In the genomic region with DNA sequence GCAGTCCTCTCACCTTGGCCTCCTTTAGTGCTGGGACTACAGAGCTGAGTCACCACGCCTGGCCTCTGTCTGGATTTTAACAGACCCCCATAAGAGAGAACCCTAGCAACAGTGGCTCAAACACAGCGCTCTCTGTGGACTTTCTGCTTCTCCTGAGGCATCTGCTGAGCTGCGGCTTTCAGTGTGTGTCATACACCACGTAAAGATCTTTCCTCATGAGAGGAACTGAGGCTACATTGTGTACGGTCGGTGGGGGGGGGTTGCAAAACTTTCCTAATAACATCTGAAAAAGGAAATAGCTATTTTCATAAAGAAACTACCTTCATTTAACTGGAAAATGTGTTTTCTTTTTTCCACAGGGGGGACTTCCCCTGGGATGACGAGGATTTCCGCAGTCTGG, we compare ENCODE assay signal across 18 cellular contexts. TPM values are rescaled to one million over a fixed set of nuclear protein-coding genes. Genes with fewer than 3 reads are reported as not detected.
DNase-seq lines count a peak whose midpoint lies in the region; ATAC-seq, FAIRE-seq and TF ChIP-seq lines count a peak whose summit lies in the region.
"Had no signal": no experiment of that assay in that cellular context is flagged by ENCODE, and none has a peak within 500 bp of the region (broad histone marks: within the 10 kb centered on the region; RNA-seq: fewer than 3 reads in every experiment).

No MANE protein-coding gene starts in this region.

- WGBS in HepG2 (ENCODE audit: low lambda C conversion rate), result 98% methylated on average over 8 of the region's 8 CpGs

- H3K27me3 ChIP-seq in HepG2 (ENCODE audit: control insufficient read depth in 1 of 2, insufficient read depth in 2 of 2, low read length in 2 of 2), result no peaks in the 10 kb centered on the region
- H3K27me3 ChIP-seq: esophagus muscularis mucosa, neural progenitor cell, transverse colon had no signal

- peak overlapping the region; percentile 45 for H3K27ac Mint-ChIP-seq in progenitor cell of endocrine pancreas
- H3K27ac Mint-ChIP-seq: activated naive CD8-positive, alpha-beta T cell; neural progenitor cell had no signal

- ATAC-seq in GM21515 (IDR thresholded peaks at IDR 0.05; ENCODE audit: unreplicated experiment), result peak; percentile 63
- ATAC-seq in GM19324 (IDR thresholded peaks at IDR 0.05; ENCODE audit: low FRiP score, unreplicated experiment), result no peak
- ATAC-seq in HepG2, result no peak
- ATAC-seq: lower lobe of right lung had no signal

- H4K20me1 ChIP-seq in HepG2 (ENCODE audit: insufficient read depth, low read length), result no peaks in the 10 kb centered on the region

- TF ChIP-seq EP300 in HepG2 (IDR thresholded peaks at IDR 0.05; ENCODE audit: low read depth in 2 of 2, low read length in 2 of 2) (no peak), HepG2 (CRISPR knock-in tag; IDR thresholded peaks at IDR 0.05; ENCODE audit: borderline replicate concordance) (no peak)

- H3K4me2 ChIP-seq in HepG2 (ENCODE audit: low read depth, low read length), result no peak overlapping the region
- H3K4me2 ChIP-seq: neural progenitor cell had no signal

- H3K36me3 ChIP-seq in HepG2 (replicated peaks in 1 of 2; ENCODE audit: control insufficient read depth in 1 of 2, insufficient read depth in 2 of 2, low read length in 2 of 2), result peaks cover 64 to 79% of the 10 kb centered on the region in 2 experiments
- H3K36me3 ChIP-seq: neural progenitor cell had no signal

- no peaks in the 10 kb centered on the region for H3K9me3 ChIP-seq in HepG2 (ENCODE audit: low read length)
- H3K9me3 ChIP-seq: esophagus muscularis mucosa, lower lobe of right lung, transverse colon had no signal

- intact Hi-C loops in HepG2 (cut with micrococcal nuclease; ENCODE audit: unreplicated experiment), result no loop called here

- peak; percentile 27 for DNase-seq in SIG-M5 treated with dmso at 0.1 percent for 504 hours (lab: John Stamatoyannopoulos, UW; ENCODE audit: unreplicated experiment)
- DNase-seq in SIG-M5 (lab: John Stamatoyannopoulos, UW), result no peak
- DNase-seq in MV-4-11 (lab: John Stamatoyannopoulos, UW), result peak; percentile 84
- DNase-seq in progenitor cell of endocrine pancreas (ENCODE audit: low spot score, unreplicated experiment), result no peak
- DNase-seq in HCEC 1CT, result no peak
- no peak for DNase-seq in HepG2 (ENCODE audit: low spot score)
- DNase-seq: 8988T, Calu3, caudate nucleus, lower lobe of right lung, NCI-H2171, OCI-M1, transverse colon had no signal

- POLR2A ChIA-PET in HepG2 (lab: Yijun Ruan, JAX), result interaction anchor here (1.0 to 1.3 kb wide), 2 partner anchors 8 to 10 kb away, joined by 3 to 5 read pairs; no protein-coding TSS in a partner anchor

- H3K4me3 ChIP-seq in HepG2 (replicated peaks in 1 of 3; ENCODE audit: insufficient read depth in 1 of 3, low read depth in 2 of 3, low read length in 3 of 3), result no peak overlapping the region
- H3K4me3 ChIP-seq: esophagus muscularis mucosa, lower lobe of right lung, neural progenitor cell, transverse colon had no signal

- no peak for TF ChIP-seq CTCF in progenitor cell of endocrine pancreas (IDR thresholded peaks at IDR 0.05; ENCODE audit: unreplicated experiment)
- TF ChIP-seq CTCF in HepG2 (CRISPR knock-in tag; IDR thresholded peaks at IDR 0.05), result no peak

- H3K79me2 ChIP-seq in HepG2 (ENCODE audit: insufficient read depth, low read length), result peaks cover 17% of the 10 kb centered on the region

- no peaks in the 10 kb centered on the region for H3K9me3 Mint-ChIP-seq in progenitor cell of endocrine pancreas (ENCODE audit: low read depth)
- H3K9me3 Mint-ChIP-seq: neural progenitor cell had no signal

- no peak overlapping the region for H3K27ac ChIP-seq in HepG2 (ENCODE audit: extremely low read length, insufficient read depth, low read length)
- H3K27ac ChIP-seq: esophagus muscularis mucosa, lower lobe of right lung, neural progenitor cell, transverse colon had no signal

- H3K4me1 Mint-ChIP-seq in progenitor cell of endocrine pancreas (ENCODE audit: low read depth), result no peaks in the 10 kb centered on the region
- H3K4me1 Mint-ChIP-seq: neural progenitor cell had no signal

- H3K27me3 Mint-ChIP-seq in progenitor cell of endocrine pancreas, result no peaks in the 10 kb centered on the region
- H3K27me3 Mint-ChIP-seq: activated naive CD8-positive, alpha-beta T cell had no signal

- CTCF ChIA-PET in HepG2 (lab: Yijun Ruan, JAX; ENCODE audit: low intra/inter-chr PET ratio, low total read pairs), result no interaction called here

- no peak for FAIRE-seq in HepG2 (lab: Jason Lieb, UNC)

- no peak for TF ChIP-seq RAD21 in HepG2 (CRISPR knock-in tag; IDR thresholded peaks at IDR 0.05)

- BruUV-seq in HepG2 (replicated peaks; lab: Mats Ljungman, UMichigan), result no TSS peak

- no peak for TF ChIP-seq POLR2A in HepG2 (IDR thresholded peaks at IDR 0.05; ENCODE audit: insufficient read depth in 1 of 2, low read depth in 2 of 2, low read length in 2 of 2)

- no peak overlapping the region for H3K9ac ChIP-seq in HepG2 (ENCODE audit: insufficient read depth, low read depth, low read length)
- H3K9ac ChIP-seq: neural progenitor cell had no signal

- H2AFZ ChIP-seq in HepG2 (ENCODE audit: low read length), result no peak overlapping the region
- H2AFZ ChIP-seq: neural progenitor cell had no signal

- peaks cover 17% of the 10 kb centered on the region for H3K36me3 Mint-ChIP-seq in progenitor cell of endocrine pancreas (ENCODE audit: insufficient read depth)

- no peaks in the 10 kb centered on the region for H3K4me1 ChIP-seq in HepG2 (ENCODE audit: insufficient read depth, low read length)
- H3K4me1 ChIP-seq: esophagus muscularis mucosa, lower lobe of right lung, neural progenitor cell, transverse colon had no signal

- in situ Hi-C loops in HepG2 (cut with HindIII; ENCODE audit: extremely low pct_ligation_motif_present, low pct_unique_long_range_greater_than_20kb), result no loop called here

- H3K4me3 Mint-ChIP-seq in progenitor cell of endocrine pancreas (ENCODE audit: low read depth), result no peak overlapping the region
- H3K4me3 Mint-ChIP-seq: activated naive CD8-positive, alpha-beta T cell; neural progenitor cell had no signal

RNA-seq across cellular contexts. Expression of a gene that starts 32.9 kb away (rescaled TPM):
- total RNA-seq in progenitor cell of endocrine pancreas (67.9 and 72.1 TPM in 2 replicates), HepG2 (2016; rRNA removed; fragmentation: Illumina TruSeq; extraction: Trizol) (98.5 and 107 TPM in 2 replicates)
- total RNA-seq in HepG2 (2016; cell fraction: cytosol; rRNA removed; fragmentation: Illumina TruSeq; extraction: Trizol; ENCODE audit: low read depth), result 134 and 176 TPM in 2 replicates
- total RNA-seq in HepG2 (2016; cell fraction: insoluble cytoplasmic fraction; rRNA removed; fragmentation: Illumina TruSeq; extraction: Trizol), result 103 and 113 TPM in 2 replicates
- total RNA-seq in HepG2 (2016; cell fraction: membrane; rRNA removed; fragmentation: Illumina TruSeq; extraction: Trizol), result 127 and 160 TPM in 2 replicates
- total RNA-seq in HepG2 (2016; cell fraction: nucleus; rRNA removed; fragmentation: Illumina TruSeq; extraction: Trizol), result 48.8 and 61.5 TPM in 2 replicates
- 98.2 and 108 TPM in 2 replicates for polyA plus RNA-seq in HepG2 (2011; rRNA removed)
- polyA plus RNA-seq in HepG2 (2011; cell fraction: cytosol; rRNA removed), result 100 and 138 TPM in 2 replicates
- 490 and 545 TPM in 2 replicates for polyA plus RNA-seq in HepG2 (2011; cell fraction: nucleus; rRNA removed)
- polyA plus RNA-seq in HepG2 (2012), result 37.2 and 56.0 TPM in 2 replicates
- polyA plus RNA-seq in HepG2 (2016; cell fraction: cytosol; fragmentation: Illumina TruSeq; extraction: Trizol; ENCODE audit: low read depth), result 170 and 205 TPM in 2 replicates
- 116 and 132 TPM in 2 replicates for polyA plus RNA-seq in HepG2 (2016; cell fraction: insoluble cytoplasmic fraction; fragmentation: Illumina TruSeq; extraction: Trizol; ENCODE audit: low read depth)
- polyA plus RNA-seq in HepG2 (2016; cell fraction: membrane; fragmentation: Illumina TruSeq; extraction: Trizol; ENCODE audit: low read depth), result 126 and 153 TPM in 2 replicates
- polyA plus RNA-seq in HepG2 (2016; cell fraction: nucleus; fragmentation: Illumina TruSeq; extraction: Trizol; ENCODE audit: insufficient read depth, low read depth), result 123 and 136 TPM in 2 replicates
- polyA minus RNA-seq in HepG2 (2011; rRNA and poly(A)+ RNA removed; ENCODE audit: low replicate concordance), result 22.3 and 116 TPM in 2 replicates
- 31.8 and 36.4 TPM in 2 replicates for polyA minus RNA-seq in HepG2 (2011; cell fraction: cytosol; rRNA and poly(A)+ RNA removed)
- 46.0 and 51.1 TPM in 2 replicates for polyA minus RNA-seq in HepG2 (2011; cell fraction: nucleus; rRNA and poly(A)+ RNA removed)

RNA-seq across cellular contexts. Expression of a gene that starts 37.8 kb away (rescaled TPM):
- total RNA-seq in progenitor cell of endocrine pancreas (53.8 and 57.4 TPM in 2 replicates), HepG2 (2016; rRNA removed; fragmentation: Illumina TruSeq; extraction: Trizol) (13.0 and 17.0 TPM in 2 replicates)
- 18.8 and 21.7 TPM in 2 replicates for total RNA-seq in HepG2 (2016; cell fraction: cytosol; rRNA removed; fragmentation: Illumina TruSeq; extraction: Trizol; ENCODE audit: low read depth)
- total RNA-seq in HepG2 (2016; cell fraction: insoluble cytoplasmic fraction; rRNA removed; fragmentation: Illumina TruSeq; extraction: Trizol), result 11.4 and 16.1 TPM in 2 replicates
- 40.2 and 47.3 TPM in 2 replicates for total RNA-seq in HepG2 (2016; cell fraction: membrane; rRNA removed; fragmentation: Illumina TruSeq; extraction: Trizol)
- 7.6 and 10.0 TPM in 2 replicates for total RNA-seq in HepG2 (2016; cell fraction: nucleus; rRNA removed; fragmentation: Illumina TruSeq; extraction: Trizol)
- 40.4 and 51.0 TPM in 2 replicates for polyA plus RNA-seq in HepG2 (2011; rRNA removed)
- 44.2 and 56.2 TPM in 2 replicates for polyA plus RNA-seq in HepG2 (2011; cell fraction: cytosol; rRNA removed)
- polyA plus RNA-seq in HepG2 (2011; cell fraction: nucleus; rRNA removed), result 31.7 and 32.2 TPM in 2 replicates
- 16.4 and 30.0 TPM in 2 replicates for polyA plus RNA-seq in HepG2 (2012)
- 60.8 and 72.2 TPM in 2 replicates for polyA plus RNA-seq in HepG2 (2016; cell fraction: cytosol; fragmentation: Illumina TruSeq; extraction: Trizol; ENCODE audit: low read depth)
- polyA plus RNA-seq in HepG2 (2016; cell fraction: insoluble cytoplasmic fraction; fragmentation: Illumina TruSeq; extraction: Trizol; ENCODE audit: low read depth), result 33.1 and 40.9 TPM in 2 replicates
- 102 TPM in 2 replicates for polyA plus RNA-seq in HepG2 (2016; cell fraction: membrane; fragmentation: Illumina TruSeq; extraction: Trizol; ENCODE audit: low read depth)
- polyA plus RNA-seq in HepG2 (2016; cell fraction: nucleus; fragmentation: Illumina TruSeq; extraction: Trizol; ENCODE audit: insufficient read depth, low read depth), result 31.0 and 33.1 TPM in 2 replicates
- polyA minus RNA-seq in HepG2 (2011; rRNA and poly(A)+ RNA removed; ENCODE audit: low replicate concordance), result 5.9 and 53.2 TPM in 2 replicates
- polyA minus RNA-seq in HepG2 (2011; cell fraction: cytosol; rRNA and poly(A)+ RNA removed), result 23.0 and 26.9 TPM in 2 replicates
- polyA minus RNA-seq in HepG2 (2011; cell fraction: nucleus; rRNA and poly(A)+ RNA removed), result 9.8 and 13.2 TPM in 2 replicates

RNA-seq across cellular contexts. Expression of a gene that starts 58.3 kb away (rescaled TPM):
- 201 and 211 TPM in 2 replicates for total RNA-seq in progenitor cell of endocrine pancreas
- 161 and 185 TPM in 2 replicates for total RNA-seq in HepG2 (2016; rRNA removed; fragmentation: Illumina TruSeq; extraction: Trizol)
- 94.2 and 96.8 TPM in 2 replicates for total RNA-seq in HepG2 (2016; cell fraction: cytosol; rRNA removed; fragmentation: Illumina TruSeq; extraction: Trizol; ENCODE audit: low read depth)
- total RNA-seq in HepG2 (2016; cell fraction: insoluble cytoplasmic fraction; rRNA removed; fragmentation: Illumina TruSeq; extraction: Trizol), result 145 and 195 TPM in 2 replicates
- 140 and 142 TPM in 2 replicates for total RNA-seq in HepG2 (2016; cell fraction: membrane; rRNA removed; fragmentation: Illumina TruSeq; extraction: Trizol)
- 81.3 and 94.7 TPM in 2 replicates for total RNA-seq in HepG2 (2016; cell fraction: nucleus; rRNA removed; fragmentation: Illumina TruSeq; extraction: Trizol)
- polyA plus RNA-seq in HepG2 (2011; rRNA removed), result 110 and 152 TPM in 2 replicates
- 84.2 and 120 TPM in 2 replicates for polyA plus RNA-seq in HepG2 (2011; cell fraction: cytosol; rRNA removed)
- polyA plus RNA-seq in HepG2 (2011; cell fraction: nucleus; rRNA removed), result 168 and 179 TPM in 2 replicates
- polyA plus RNA-seq in HepG2 (2012), result 45.2 and 119 TPM in 2 replicates
- polyA plus RNA-seq in HepG2 (2016; cell fraction: cytosol; fragmentation: Illumina TruSeq; extraction: Trizol; ENCODE audit: low read depth), result 63.1 and 64.3 TPM in 2 replicates
- polyA plus RNA-seq in HepG2 (2016; cell fraction: insoluble cytoplasmic fraction; fragmentation: Illumina TruSeq; extraction: Trizol; ENCODE audit: low read depth), result 127 and 159 TPM in 2 replicates
- 87.3 and 99.0 TPM in 2 replicates for polyA plus RNA-seq in HepG2 (2016; cell fraction: membrane; fragmentation: Illumina TruSeq; extraction: Trizol; ENCODE audit: low read depth)
- polyA plus RNA-seq in HepG2 (2016; cell fraction: nucleus; fragmentation: Illumina TruSeq; extraction: Trizol; ENCODE audit: insufficient read depth, low read depth), result 138 and 154 TPM in 2 replicates
- 34.9 and 340 TPM in 2 replicates for polyA minus RNA-seq in HepG2 (2011; rRNA and poly(A)+ RNA removed; ENCODE audit: low replicate concordance)
- 99.4 and 107 TPM in 2 replicates for polyA minus RNA-seq in HepG2 (2011; cell fraction: cytosol; rRNA and poly(A)+ RNA removed)
- 34.8 and 42.6 TPM in 2 replicates for polyA minus RNA-seq in HepG2 (2011; cell fraction: nucleus; rRNA and poly(A)+ RNA removed)

Comparison
In these comparisons a context has a peak if more than half of its experiments do, and no peak if none do; other contexts are left out.
1. DNase-seq: peak in SIG-M5 treated with dmso at 0.1 percent for 504 hours (single experiment) and MV-4-11 (single experiment); none in SIG-M5 (single experiment), progenitor cell of endocrine pancreas (single experiment), HCEC 1CT (single experiment) and HepG2 (single experiment).